Comparison of ENCODE assay signal across 20 cellular contexts in genomic region chr20:17884318-17885003, GRCh38.
DNase-seq lines count a peak whose midpoint lies in the region; ATAC-seq and TF ChIP-seq lines count a peak whose summit lies in the region.
"Had no signal": no experiment of that assay in that cellular context is flagged by ENCODE, and none has a peak within 500 bp of the region (broad histone marks: within the 10 kb centered on the region; RNA-seq: fewer than 3 reads in every experiment).

No MANE protein-coding gene starts in this region.

- no peak for ATAC-seq in T-helper 17 cell

- TF ChIP-seq CTCF in A673 (conservative IDR thresholded peaks at IDR 0.05; ENCODE audit: low read depth, low read length), result 0 out of 2 replicates have a peak, but pooled peaks have one; percentile 1
- TF ChIP-seq CTCF in DOHH2 (IDR thresholded peaks at IDR 0.05; ENCODE audit: low read depth, low read length, poor library complexity, severe bottlenecking), result peak; percentile 34
- no peak for TF ChIP-seq CTCF in nephron progenitor cell (IDR thresholded peaks at IDR 0.05)

- H3K27ac ChIP-seq in A673 (ENCODE audit: low read depth, low read length, poor library complexity, severe bottlenecking) (no peak overlapping the region), DOHH2 (ENCODE audit: low read depth, low read length) (no peak overlapping the region), substantia nigra (ENCODE audit: low read depth, low read length, poor library complexity, severe bottlenecking) (no peak overlapping the region)
- H3K27ac ChIP-seq: A549, C4-2B had no signal

- peaks cover 63% of the 10 kb centered on the region for H3K27me3 Mint-ChIP-seq in dendritic cell treated with granulocyte-macrophage colony-stimulating factor and Interleukin-4, amounts not matched to agents 40 ng/mL and 50 ng/mL, for 4 days
- H3K27me3 Mint-ChIP-seq in nephron progenitor cell (ENCODE audit: low read depth, poor library complexity) (peaks cover 8% of the 10 kb centered on the region), T-helper 17 cell (peaks cover 43% of the 10 kb centered on the region)

- no peaks in the 10 kb centered on the region for H3K36me3 ChIP-seq in A673 (ENCODE audit: insufficient read depth, low read length, poor library complexity, severe bottlenecking)
- no peaks in the 10 kb centered on the region for H3K36me3 ChIP-seq in DOHH2 (ENCODE audit: control insufficient read depth, low read length)

- H3K9me2 ChIP-seq in DOHH2 (replicated peaks; ENCODE audit: control insufficient read depth, low read length), result no peaks in the 10 kb centered on the region
- H3K9me2 ChIP-seq: SK-N-SH had no signal

- H3K4me3 Mint-ChIP-seq in dendritic cell treated with granulocyte-macrophage colony-stimulating factor and Interleukin-4, amounts not matched to agents 40 ng/mL and 50 ng/mL, for 4 days, result no peak overlapping the region
- H3K4me3 Mint-ChIP-seq in nephron progenitor cell, result no peak overlapping the region
- no peak overlapping the region for H3K4me3 Mint-ChIP-seq in T-helper 17 cell

- DNase-seq in A673 (ENCODE audit: low spot score) (no peak), nephron progenitor cell (no peak), T-helper 17 cell (no peak), substantia nigra (lab: John Stamatoyannopoulos, UW) (no peak), NCI-H2029 treated with DMSO at 0.1 percent for 48 hours (lab: John Stamatoyannopoulos, UW) (no peak)
- DNase-seq: DMS79 treated with DMSO at 0.1 percent for 48 hours, H7, Kasumi-1, MM.1S, NCI-H1092, NCI-H1436 treated with DMSO at 0.1 percent for 48 hours, NCI-H2081, NCI-H510A, NCI-H748 treated with DMSO at 0.1 percent for 48 hours, SHP77 treated with DMSO at 0.1 percent for 48 hours, SK-N-SH had no signal

- H3K27ac Mint-ChIP-seq in dendritic cell treated with granulocyte-macrophage colony-stimulating factor and Interleukin-4, amounts not matched to agents 40 ng/mL and 50 ng/mL, for 4 days, result peak overlapping the region; percentile 15
- H3K27ac Mint-ChIP-seq in nephron progenitor cell (peak overlapping the region; percentile 12), T-helper 17 cell (no peak overlapping the region)

- BruUV-seq in A673 (replicated peaks; lab: Mats Ljungman, UMichigan), result no TSS peak

- H3K4me1 Mint-ChIP-seq in dendritic cell treated with granulocyte-macrophage colony-stimulating factor and Interleukin-4, amounts not matched to agents 40 ng/mL and 50 ng/mL, for 4 days (ENCODE audit: low read depth), result peaks cover 24% of the 10 kb centered on the region
- H3K4me1 Mint-ChIP-seq in nephron progenitor cell (peaks cover 51% of the 10 kb centered on the region), T-helper 17 cell (peaks cover 3% of the 10 kb centered on the region)

- H3K27me3 ChIP-seq in A673 (replicated peaks; ENCODE audit: insufficient read depth, low read depth, low read length, poor library complexity), result no peaks in the 10 kb centered on the region
- no peaks in the 10 kb centered on the region for H3K27me3 ChIP-seq in DOHH2 (ENCODE audit: control insufficient read depth, low read length)

- H3K9me3 Mint-ChIP-seq in dendritic cell treated with granulocyte-macrophage colony-stimulating factor and Interleukin-4, amounts not matched to agents 40 ng/mL and 50 ng/mL, for 4 days, result peaks cover 10% of the 10 kb centered on the region
- H3K9me3 Mint-ChIP-seq in nephron progenitor cell, result peaks cover 14% of the 10 kb centered on the region

- H3K4me1 ChIP-seq in A673 (ENCODE audit: insufficient read depth, low read length, poor library complexity, severe bottlenecking) (no peaks in the 10 kb centered on the region), DOHH2 (ENCODE audit: control insufficient read depth, low read length) (peaks cover 40% of the 10 kb centered on the region)
- H3K4me1 ChIP-seq: A549 had no signal

- H3K9me3 ChIP-seq in A673 (ENCODE audit: low read depth, low read length, poor library complexity, severe bottlenecking) (no peaks in the 10 kb centered on the region), DOHH2 (ENCODE audit: control insufficient read depth, insufficient read depth, low read length) (no peaks in the 10 kb centered on the region), T-helper 17 cell (ENCODE audit: control insufficient read depth, low read length, poor library complexity, severe bottlenecking) (no peaks in the 10 kb centered on the region)
- H3K9me3 ChIP-seq: SK-N-SH had no signal

- intact Hi-C loops in A673 (cut with micrococcal nuclease; ENCODE audit: unreplicated experiment), result no loop called here
- intact Hi-C loops in dendritic cell treated with granulocyte-macrophage colony-stimulating factor and Interleukin-4, amounts not matched to agents 40 ng/mL and 50 ng/mL, for 4 days (cut with micrococcal nuclease), result no loop called here

- H3K4me2 ChIP-seq in DOHH2 (ENCODE audit: low read length), result no peak overlapping the region
- H3K4me2 ChIP-seq: A549, SK-N-SH had no signal

- H4K20me1 ChIP-seq in DOHH2 (ENCODE audit: control insufficient read depth, insufficient read depth, low read depth, low read length), result no peaks in the 10 kb centered on the region

- no peaks in the 10 kb centered on the region for H3K36me3 Mint-ChIP-seq in dendritic cell treated with granulocyte-macrophage colony-stimulating factor and Interleukin-4, amounts not matched to agents 40 ng/mL and 50 ng/mL, for 4 days (ENCODE audit: low read depth)
- H3K36me3 Mint-ChIP-seq in nephron progenitor cell (ENCODE audit: low read depth) (peaks cover 3% of the 10 kb centered on the region), T-helper 17 cell (ENCODE audit: low read depth) (peaks cover 2% of the 10 kb centered on the region)

- POLR2A ChIA-PET in A673 (lab: Charles Lee; ENCODE audit: low non-redundant PET), result interaction anchor here (0.6 kb wide), 1 partner anchor 11 kb away, joined by 3 read pairs; no protein-coding TSS in a partner anchor

- CTCF ChIA-PET in A673 (lab: Charles Lee), result no interaction called here

- H3K4me3 ChIP-seq in A673 (ENCODE audit: low read depth, low read length, poor library complexity, severe bottlenecking), result no peak overlapping the region
- H3K4me3 ChIP-seq in DOHH2 (ENCODE audit: low read length), result no peak overlapping the region
- H3K4me3 ChIP-seq: A549 had no signal

- H3F3A ChIP-seq in DOHH2 (ENCODE audit: control insufficient read depth, insufficient read depth), result no peaks in the 10 kb centered on the region

- no peaks in the 10 kb centered on the region for H3K79me2 ChIP-seq in DOHH2 (ENCODE audit: control insufficient read depth, low read length)
